Comparison of ENCODE assay signal across 1 cellular context in the genomic region with DNA sequence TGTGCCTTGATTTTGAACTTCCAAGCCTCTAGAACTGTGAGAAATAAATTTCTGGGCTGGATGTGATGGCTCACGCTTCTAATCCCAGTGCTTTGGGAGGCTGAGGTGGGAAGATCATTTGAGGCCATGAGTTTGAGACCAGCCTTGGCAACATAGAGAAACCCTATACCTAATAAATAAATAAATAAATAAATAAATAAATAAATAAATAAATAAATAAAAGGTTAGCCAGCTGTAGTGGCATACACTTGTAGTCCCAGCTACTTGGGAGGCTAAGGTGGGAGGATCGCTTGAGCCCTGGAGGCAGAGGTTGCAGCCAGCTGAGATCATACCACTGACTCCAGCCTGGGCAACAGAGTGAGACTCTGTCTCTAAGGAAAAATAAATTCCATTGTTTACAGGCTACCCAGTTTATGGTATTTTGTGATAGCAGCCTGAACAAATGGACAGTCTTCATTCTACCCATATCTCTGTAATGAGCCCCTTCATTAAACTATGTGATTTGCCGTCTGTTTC.
TF ChIP-seq lines count a peak whose summit lies in the region.

No MANE protein-coding gene starts in this region.

TF ChIP-seq in HEK293, 187 proteins besides CTCF, POLR2A, EP300 and RAD21 (continued from another document):
- TF ChIP-seq ZNF518A (tag by site-specific recombination; conservative IDR thresholded peaks at IDR 0.05; ENCODE audit: low read depth), result peak; percentile 74
- peak; percentile 18; the same call in 1 of the 2 replicates for TF ChIP-seq ZNF433 (tag by site-specific recombination; IDR thresholded peaks at IDR 0.05; ENCODE audit: low read depth)
- peak; percentile 30; the same call in 1 of the 2 replicates for TF ChIP-seq ZBTB8A (tag by site-specific recombination; IDR thresholded peaks at IDR 0.05)
- peak; percentile 81; the same call in 1 of the 2 replicates for TF ChIP-seq ZNF394 (tag by site-specific recombination; IDR thresholded peaks at IDR 0.05; ENCODE audit: borderline replicate concordance)
- TF ChIP-seq ZNF555 (tag by site-specific recombination; conservative IDR thresholded peaks at IDR 0.05), result peak; percentile 49
- peak; percentile 55 for TF ChIP-seq ZNF426 (tag by site-specific recombination; IDR thresholded peaks at IDR 0.05)
- peak; percentile 60 for TF ChIP-seq ZBTB11 (tag by site-specific recombination; conservative IDR thresholded peaks at IDR 0.05; ENCODE audit: low read depth)
